Comparison of ENCODE assay signal across 1 cellular context in genomic region chr3:167941234-167941995, GRCh38.
TF ChIP-seq lines count a peak whose summit lies in the region.

No MANE protein-coding gene starts in this region.

TF ChIP-seq in WTC11, 78 proteins besides CTCF, POLR2A, EP300 and RAD21 (continued from another document):
- TF ChIP-seq ZBTB43 (CRISPR knock-in tag; IDR thresholded peaks at IDR 0.05) (no peak), RELA (CRISPR knock-in tag; IDR thresholded peaks at IDR 0.05; ENCODE audit: borderline replicate concordance) (no peak), E2F5 (CRISPR knock-in tag; IDR thresholded peaks at IDR 0.05) (no peak), IRF2 (CRISPR knock-in tag; IDR thresholded peaks at IDR 0.05; ENCODE audit: borderline replicate concordance, low read depth) (no peak), CREB1 (CRISPR knock-in tag; IDR thresholded peaks at IDR 0.05) (no peak), ZNF121 (CRISPR knock-in tag; IDR thresholded peaks at IDR 0.05) (no peak), FOXJ3 (CRISPR knock-in tag; IDR thresholded peaks at IDR 0.05; ENCODE audit: borderline replicate concordance) (no peak), E2F4 (CRISPR knock-in tag; IDR thresholded peaks at IDR 0.05; ENCODE audit: borderline replicate concordance, low read depth) (no peak), RORB (CRISPR knock-in tag; IDR thresholded peaks at IDR 0.05) (no peak), USF2 (CRISPR knock-in tag; IDR thresholded peaks at IDR 0.05) (no peak), TEAD4 (CRISPR knock-in tag; IDR thresholded peaks at IDR 0.05) (no peak), JAZF1 (CRISPR knock-in tag; IDR thresholded peaks at IDR 0.05) (no peak)
TF ChIP-seq in WTC11: peak in this region for 0.
